10 cellular contexts compared by ENCODE assay signal in the genomic region with DNA sequence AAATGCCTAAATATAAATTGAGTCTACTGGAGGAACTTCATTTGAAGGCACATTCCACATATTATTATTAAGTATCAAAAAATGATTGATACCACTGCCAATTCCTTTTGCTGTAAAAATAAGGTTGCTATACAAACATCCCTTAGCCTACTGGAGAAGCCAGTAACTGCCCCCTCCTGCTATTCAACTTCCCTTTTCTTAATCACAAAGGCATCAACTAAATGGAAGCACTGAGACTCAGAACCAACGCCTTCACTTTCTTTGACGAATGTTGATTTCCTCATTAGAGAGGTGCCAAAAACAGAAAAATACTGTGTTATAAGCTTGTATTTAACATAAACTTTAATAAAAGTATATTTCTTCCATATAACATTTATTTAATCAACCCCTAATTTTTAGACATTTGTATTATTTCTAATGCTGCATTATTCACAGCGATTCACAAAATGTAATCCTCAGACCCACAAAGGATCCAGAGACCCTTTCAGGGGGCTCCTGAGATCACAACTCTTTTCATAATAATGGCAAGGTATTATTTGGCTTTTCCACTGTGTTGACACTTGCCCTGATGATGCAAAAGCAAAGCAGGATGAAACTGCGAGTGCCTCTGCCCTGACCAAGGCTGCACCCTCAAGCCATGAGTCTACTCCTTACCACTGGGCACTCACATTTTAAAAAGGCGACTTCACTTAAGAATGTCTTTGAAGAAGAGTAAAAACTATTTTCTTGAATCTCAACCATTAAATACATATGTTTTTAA. TPM values are rescaled to one million over a fixed set of nuclear protein-coding genes. Genes with fewer than 3 reads are reported as not detected.
DNase-seq lines count a peak whose midpoint lies in the region; ATAC-seq and TF ChIP-seq lines count a peak whose summit lies in the region.
"Had no signal": no experiment of that assay in that cellular context is flagged by ENCODE, and none has a peak within 500 bp of the region (broad histone marks: within the 10 kb centered on the region; RNA-seq: fewer than 3 reads in every experiment).

No MANE protein-coding gene starts in this region.

- 62% methylated on average over 3 of the region's 5 CpGs for WGBS in HUES64

- H3K4me3 Mint-ChIP-seq in activated CD4-positive, alpha-beta memory T cell treated with anti-CD3 and anti-CD28 coated beads, Interleukin-2, amount 10 ng/mL, durations not matched to agents 7 days and 5 days = peak overlapping the region; percentile 74

- ATAC-seq in lower lobe of right lung (peak; percentile 58 to 62), HG02678 (IDR thresholded peaks at IDR 0.05; ENCODE audit: unreplicated experiment) (no peak), Right ventricle myocardium inferior (no peak)
- ATAC-seq: gastroesophageal sphincter, sciatic nerve had no signal

- H3K4me1 ChIP-seq in HUES64 (ENCODE audit: insufficient read depth, low read length) (peaks cover 33% of the 10 kb centered on the region), lower lobe of right lung (peaks cover 80% of the 10 kb centered on the region)

- peak; percentile 19 for DNase-seq in EL
- DNase-seq in activated CD4-positive, alpha-beta memory T cell treated with anti-CD3 and anti-CD28 coated beads, Interleukin-2, amount 10 ng/mL, durations not matched to agents 7 days and 5 days = peak; percentile 30
- DNase-seq in lower lobe of right lung = no peak
- DNase-seq in A172 (ENCODE audit: low spot score) = no peak
- DNase-seq in cerebellar cortex (ENCODE audit: low spot score) = no peak
- no peak for DNase-seq in Right ventricle myocardium inferior (ENCODE audit: missing footprints)

- no peak for TF ChIP-seq CTCF in lower lobe of right lung (IDR thresholded peaks at IDR 0.05)

- no peak overlapping the region; the same call in 1 of the 2 replicates for H3K27ac ChIP-seq in HUES64 (ENCODE audit: low read depth, low read length)
- H3K27ac ChIP-seq in lower lobe of right lung = no peak overlapping the region
- H3K27ac ChIP-seq: gastroesophageal sphincter had no signal

- H3K27me3 ChIP-seq in HUES64 (ENCODE audit: insufficient read depth, low read length) (no peaks in the 10 kb centered on the region), lower lobe of right lung (ENCODE audit: low read depth) (no peaks in the 10 kb centered on the region)
- H3K27me3 ChIP-seq: gastroesophageal sphincter had no signal

- H3K9ac ChIP-seq in HUES64 (ENCODE audit: low read depth, low read length) = 0 out of 2 replicates have a peak overlapping the region, but pooled peaks have one; percentile 7

- H3K27me3 Mint-ChIP-seq in activated CD4-positive, alpha-beta memory T cell treated with anti-CD3 and anti-CD28 coated beads, Interleukin-2, amount 10 ng/mL, durations not matched to agents 7 days and 5 days = no peaks in the 10 kb centered on the region

- POLR2A ChIA-PET in activated CD4-positive, alpha-beta memory T cell treated with anti-CD3 and anti-CD28 coated beads, Interleukin-2, amount 10 ng/mL, durations not matched to agents 7 days and 5 days (lab: Charles Lee) = interaction anchor here (0.7 to 17.6 kb wide), 9 partner anchors 10 to 53 kb away, joined by 3 to 445 read pairs (median 13); a partner anchor contains a TSS

- no peaks in the 10 kb centered on the region for H3K9me3 Mint-ChIP-seq in activated CD4-positive, alpha-beta memory T cell treated with anti-CD3 and anti-CD28 coated beads, Interleukin-2, amount 10 ng/mL, durations not matched to agents 7 days and 5 days

- intact Hi-C loops in lower lobe of right lung (cut with DNase I) (no loop called here), Right ventricle myocardium inferior (cut with DNase I) (no loop called here)

- H3K9me3 ChIP-seq in HUES64 (ENCODE audit: insufficient read depth, low read depth, low read length) (no peaks in the 10 kb centered on the region), lower lobe of right lung (no peaks in the 10 kb centered on the region)
- H3K9me3 ChIP-seq: gastroesophageal sphincter had no signal

- 0 out of 2 replicates have a peak overlapping the region, but pooled peaks have one; percentile 17 for H3K4me3 ChIP-seq in HUES64 (ENCODE audit: low read length)
- no peak overlapping the region for H3K4me3 ChIP-seq in lower lobe of right lung
- H3K4me3 ChIP-seq: gastroesophageal sphincter had no signal

- peak overlapping the region; percentile 86 for H3K27ac Mint-ChIP-seq in activated CD4-positive, alpha-beta memory T cell treated with anti-CD3 and anti-CD28 coated beads, Interleukin-2, amount 10 ng/mL, durations not matched to agents 7 days and 5 days

- peaks cover 72% of the 10 kb centered on the region for H3K4me1 Mint-ChIP-seq in activated CD4-positive, alpha-beta memory T cell treated with anti-CD3 and anti-CD28 coated beads, Interleukin-2, amount 10 ng/mL, durations not matched to agents 7 days and 5 days

- H3K36me3 ChIP-seq in HUES64 (ENCODE audit: insufficient read depth, low read length) (no peaks in the 10 kb centered on the region), lower lobe of right lung (no peaks in the 10 kb centered on the region)
- H3K36me3 ChIP-seq: gastroesophageal sphincter had no signal

- CTCF ChIA-PET in activated CD4-positive, alpha-beta memory T cell treated with anti-CD3 and anti-CD28 coated beads, Interleukin-2, amount 10 ng/mL, durations not matched to agents 7 days and 5 days (lab: Charles Lee) = interaction anchor here (0.9 to 2.2 kb wide), 4 partner anchors 10 to 54 kb away, joined by 3 to 11 read pairs (median 8); a partner anchor contains a TSS

- peaks cover 39% of the 10 kb centered on the region for H3K36me3 Mint-ChIP-seq in activated CD4-positive, alpha-beta memory T cell treated with anti-CD3 and anti-CD28 coated beads, Interleukin-2, amount 10 ng/mL, durations not matched to agents 7 days and 5 days (ENCODE audit: low read depth)

RNA-seq across cellular contexts. Expression of a gene that starts 11.6 kb away (rescaled TPM):
- 9.7 TPM for polyA plus RNA-seq in HUES64 (2013, experiment 1 of 2)
- polyA plus RNA-seq in HUES64 (2013, experiment 2 of 2) = 11.0 TPM
- 100 to 1,000 TPM; 159 to 169 TPM for total RNA-seq in activated CD4-positive, alpha-beta memory T cell treated with anti-CD3 and anti-CD28 coated beads, Interleukin-2, amount 10 ng/mL, durations not matched to agents 7 days and 5 days
- total RNA-seq in lower lobe of right lung = 98.1 TPM
- total RNA-seq in A172 (2014; rRNA removed; shearing (Covaris generic)) = 6.9 and 8.8 TPM in 2 replicates
- total RNA-seq in Right ventricle myocardium inferior = 36.7 TPM

RNA-seq across cellular contexts. Expression of a gene that starts 53.8 kb away (rescaled TPM):
- polyA plus RNA-seq in HUES64 (2013, experiment 1 of 2) = 11.4 TPM
- polyA plus RNA-seq in HUES64 (2013, experiment 2 of 2) = 15.2 TPM
- 1 to 10 TPM; 9.0 to 9.3 TPM for total RNA-seq in activated CD4-positive, alpha-beta memory T cell treated with anti-CD3 and anti-CD28 coated beads, Interleukin-2, amount 10 ng/mL, durations not matched to agents 7 days and 5 days
- total RNA-seq in lower lobe of right lung (10.8 TPM), Right ventricle myocardium inferior (20.3 TPM)
- 10.6 and 11.9 TPM in 2 replicates for total RNA-seq in A172 (2014; rRNA removed; shearing (Covaris generic))

Comparison
In these comparisons a context has a peak if more than half of its experiments do, and no peak if none do; other contexts are left out.
1. DNase-seq: peak in EL (single experiment) and activated CD4-positive, alpha-beta memory T cell treated with anti-CD3 and anti-CD28 coated beads, Interleukin-2, amount 10 ng/mL, durations not matched to agents 7 days and 5 days (single experiment); none in lower lobe of right lung (single experiment), A172 (single experiment), cerebellar cortex (single experiment) and Right ventricle myocardium inferior (single experiment).
2. ATAC-seq: peak in lower lobe of right lung (2 of 2); none in HG02678 (single experiment) and Right ventricle myocardium inferior (single experiment).